In the genomic region with DNA sequence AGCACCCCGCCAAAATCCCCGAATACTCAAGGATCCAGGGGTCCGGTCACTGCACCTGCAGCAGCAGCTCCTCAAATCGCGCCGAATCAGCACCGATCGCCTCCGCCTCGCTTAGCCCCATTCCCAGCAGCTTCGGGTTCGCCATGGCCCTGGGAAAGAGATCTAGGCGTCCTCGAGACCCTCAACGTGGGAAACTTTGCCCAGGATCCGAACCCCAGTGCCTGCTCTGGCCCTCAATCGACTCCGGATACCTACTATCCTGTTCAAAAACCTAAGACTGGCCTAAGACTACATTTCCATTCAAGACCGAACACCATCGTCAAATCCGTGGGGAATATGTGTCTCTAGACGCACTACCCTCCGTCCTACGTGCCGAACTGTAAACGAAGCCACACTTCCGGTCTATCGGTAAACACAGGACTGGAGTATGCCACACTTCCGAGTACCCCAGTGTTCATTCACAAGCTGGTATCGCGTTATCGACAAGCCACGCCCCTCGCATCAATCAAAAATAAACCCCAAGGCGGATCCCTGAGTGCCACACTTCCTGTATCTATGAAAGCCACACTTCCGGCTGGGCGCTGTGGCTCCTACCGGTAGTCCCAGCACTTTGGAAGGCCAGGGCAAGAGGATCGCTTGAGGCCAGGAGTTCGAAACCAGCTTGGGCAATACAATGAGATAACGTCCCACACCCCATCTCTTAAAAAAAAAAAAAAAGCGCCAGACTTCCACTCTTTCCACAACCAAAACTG, we compare ENCODE assay signal across 8 cellular contexts. TPM values are rescaled to one million over a fixed set of nuclear protein-coding genes. Genes with fewer than 3 reads are reported as not detected.
DNase-seq lines count a peak whose midpoint lies in the region; ATAC-seq and TF ChIP-seq lines count a peak whose summit lies in the region.

A gene (minus strand): TSS at position 385 of the 752 bp plus-strand sequence. CDS start 240 bp downstream, at position 145.

- H3K9me3 Mint-ChIP-seq in IgD-negative memory B cell = no peaks in the 10 kb centered on the region

- H3K4me1 Mint-ChIP-seq in IgD-negative memory B cell = peaks cover 19 to 32% (median 21%) of the 10 kb centered on the region in 3 donors

- TF ChIP-seq CTCF in epithelial cell of proximal tubule (conservative IDR thresholded peaks at IDR 0.05; ENCODE audit: low read depth, low read length) = peak; percentile 22

- no peaks in the 10 kb centered on the region for H3K27me3 Mint-ChIP-seq in IgD-negative memory B cell

- peak; percentile 100 for DNase-seq in DMS 273 (lab: John Stamatoyannopoulos, UW; ENCODE audit: unreplicated experiment)
- DNase-seq in OCI-M2 (lab: John Stamatoyannopoulos, UW; ENCODE audit: unreplicated experiment) = peak; percentile 97
- peak; percentile 91 for DNase-seq in activated T-cell treated with anti-CD3 and anti-CD28 coated beads for 4 hours
- peak; percentile 97 for DNase-seq in epithelial cell of proximal tubule (ENCODE audit: low read depth)
- peak; percentile 99 for DNase-seq in mucosa of gallbladder (ENCODE audit: low spot score)
- DNase-seq in stimulated activated CD8-positive, alpha-beta memory T cell treated with anti-CD3 and anti-CD28 coated beads, Interleukin-4, amount 100 ng/mL, for 4 hours (ENCODE audit: low read depth in 2 of 2, low spot score in 1 of 2) = peak; percentile 90 to 92

- peak within 1 kb of the TSS; percentile 98 for H3K4me3 ChIP-seq in epithelial cell of proximal tubule (ENCODE audit: low read depth, low read length)

- peak; percentile 62 for ATAC-seq in GM21528 (IDR thresholded peaks at IDR 0.05; ENCODE audit: low FRiP score, unreplicated experiment)

- peak within 1 kb of the TSS; percentile 91 to 100 (median 98) for H3K4me3 Mint-ChIP-seq in IgD-negative memory B cell

- peak within 1 kb of the TSS; percentile 79 to 100 (median 99) for H3K27ac Mint-ChIP-seq in IgD-negative memory B cell

- peaks cover 3% of the 10 kb centered on the region for H3K36me3 Mint-ChIP-seq in IgD-negative memory B cell

RNA-seq across cellular contexts. Expression of the gene that starts here (rescaled TPM):
- 98.8 TPM for polyA plus RNA-seq in IgD-negative memory B cell
- 130 and 147 TPM in 2 replicates for total RNA-seq in epithelial cell of proximal tubule
- total RNA-seq in mucosa of gallbladder = 77.9 TPM

Comparison
In these comparisons a context has a peak if more than half of its experiments do, and no peak if none do; other contexts are left out.
1. Peak in every context shown above with its lines: DNase-seq, ATAC-seq and H3K4me3 ChIP-seq.